ENCODE assay signal across 2 cellular contexts in the genomic region with DNA sequence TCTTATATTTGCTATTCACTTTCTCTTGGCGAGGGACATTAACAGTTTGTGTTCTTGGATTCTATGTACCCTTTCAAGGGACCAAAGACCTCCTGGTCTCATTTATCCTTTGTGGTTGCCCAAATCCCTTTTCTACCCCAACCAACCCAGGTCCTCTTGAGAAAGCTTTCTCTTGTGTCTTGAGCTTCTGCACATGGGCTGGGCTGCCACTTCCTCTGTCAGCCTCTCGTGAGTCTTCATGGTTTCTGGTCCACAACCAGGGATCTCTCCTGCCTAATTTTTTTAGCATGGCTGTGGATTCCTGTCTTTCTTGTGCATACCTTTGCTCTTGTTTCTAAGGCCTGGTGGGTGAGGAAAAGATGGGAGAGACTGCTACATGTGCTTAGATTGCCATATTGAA.
TF ChIP-seq lines count a peak whose summit lies in the region.

No MANE protein-coding gene starts in this region.

TF ChIP-seq in HCT116, 20 proteins besides CTCF, POLR2A, EP300 and RAD21:
- TF ChIP-seq, protein P1, sequence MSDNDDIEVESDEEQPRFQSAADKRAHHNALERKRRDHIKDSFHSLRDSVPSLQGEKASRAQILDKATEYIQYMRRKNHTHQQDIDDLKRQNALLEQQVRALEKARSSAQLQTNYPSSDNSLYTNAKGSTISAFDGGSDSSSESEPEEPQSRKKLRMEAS (IDR thresholded peaks at IDR 0.05) = no peak

TF ChIP-seq in K562, 482 proteins besides CTCF, POLR2A, EP300 and RAD21:
- peak; percentile 40; the same call in 1 of the 2 replicates for TF ChIP-seq SPI1 (IDR thresholded peaks at IDR 0.05; ENCODE audit: borderline replicate concordance, low read depth, low read length)
- TF ChIP-seq ZNF77 (CRISPR knock-in tag; IDR thresholded peaks at IDR 0.05) = no peak
TF ChIP-seq in K562: peak in this region for 1.
